In genomic region chr22:49900441-49901230, GRCh38 we compare ENCODE assay signal across 25 cellular contexts. TPM values are rescaled to one million over a fixed set of nuclear protein-coding genes. Genes with fewer than 3 reads are reported as not detected.
A peak's percentile ranks its signal among the peaks of the same experiment; 100 is the strongest.
DNase-seq lines count a peak whose midpoint lies in the region; ATAC-seq and TF ChIP-seq lines count a peak whose summit lies in the region.
"Had no signal": no experiment of that assay in that cellular context is flagged by ENCODE, and none has a peak within 500 bp of the region (broad histone marks: within the 10 kb centered on the region; RNA-seq: fewer than 3 reads in every experiment).

No MANE protein-coding gene starts in this region.

- in situ Hi-C loops in mammary epithelial cell (cut with MboI; ENCODE audit: low sequenced_read_pairs in 2 of 2) = no loop called here

- BruUV-seq in mammary epithelial cell (replicated peaks; lab: Mats Ljungman, UMichigan) = no TSS peak

- dilution Hi-C loops in mammary epithelial cell (cut with HindIII; ENCODE audit: low sequenced_read_pairs) = no loop called here

- ATAC-seq in right cardiac atrium (peak; percentile 7), mucosa of descending colon (peak; percentile 11), HG02759 (IDR thresholded peaks at IDR 0.05; ENCODE audit: unreplicated experiment) (no peak)
- ATAC-seq in activated naive CD8-positive, alpha-beta T cell treated with anti-CD3 and anti-CD28 coated beads, Interleukin-2, amount 50 U/mL, for 24 hours = no peak
- ATAC-seq: activated T-cell treated with anti-CD3 and anti-CD28 coated beads, Interleukin-2, amount 50 U/mL, for 72 hours; HCT116 had no signal

- H3K36me3 Mint-ChIP-seq in activated naive CD8-positive, alpha-beta T cell treated with anti-CD3 and anti-CD28 coated beads, Interleukin-2, amount 50 U/mL, for 24 hours (ENCODE audit: low read depth) = peaks cover 32% of the 10 kb centered on the region

- no peaks in the 10 kb centered on the region for H3K4me1 ChIP-seq in right cardiac atrium (ENCODE audit: control insufficient read depth, insufficient read depth, low read length)
- H3K4me1 ChIP-seq in left ventricle myocardium inferior = peaks cover 19% of the 10 kb centered on the region
- no peaks in the 10 kb centered on the region for H3K4me1 ChIP-seq in mucosa of descending colon (ENCODE audit: low read depth)
- no peaks in the 10 kb centered on the region for H3K4me1 ChIP-seq in mammary epithelial cell (ENCODE audit: insufficient read depth, low read length)
- H3K4me1 ChIP-seq: esophagus muscularis mucosa, sigmoid colon, thyroid gland had no signal

- H4K20me1 ChIP-seq in mammary epithelial cell (ENCODE audit: insufficient read depth, low read length) = no peaks in the 10 kb centered on the region

- no peak overlapping the region for H3K9ac ChIP-seq in mammary epithelial cell (ENCODE audit: insufficient read depth, low read length)

- H3K4me3 Mint-ChIP-seq in activated naive CD8-positive, alpha-beta T cell treated with anti-CD3 and anti-CD28 coated beads, Interleukin-2, amount 50 U/mL, for 24 hours = no peak overlapping the region
- H3K4me3 Mint-ChIP-seq: activated CD4-positive, alpha-beta T cell treated with anti-CD3 and anti-CD28 coated beads, Interleukin-2, amount 10 ng/mL, durations not matched to agents 7 days and 5 days; activated naive CD4-positive, alpha-beta T cell treated with anti-CD3 and anti-CD28 coated beads, Interleukin-2, amount 10 ng/mL, durations not matched to agents 7 days and 5 days; activated T-cell treated with anti-CD3 and anti-CD28 coated beads, Interleukin-2, amount 50 U/mL, for 72 hours; memory B cell; stimulated activated naive CD8-positive, alpha-beta T cell treated with anti-CD3 and anti-CD28 coated beads, Interleukin-15, Interleukin-2, amounts not matched to agents 100 ng/mL and 50 ng/mL, for 24 hours had no signal

- no peaks in the 10 kb centered on the region for H3K4me1 Mint-ChIP-seq in activated naive CD8-positive, alpha-beta T cell treated with anti-CD3 and anti-CD28 coated beads, Interleukin-2, amount 50 U/mL, for 24 hours
- H3K4me1 Mint-ChIP-seq: activated CD4-positive, alpha-beta T cell treated with anti-CD3 and anti-CD28 coated beads, Interleukin-2, amount 10 ng/mL, durations not matched to agents 7 days and 5 days; activated naive CD4-positive, alpha-beta T cell treated with anti-CD3 and anti-CD28 coated beads, Interleukin-2, amount 10 ng/mL, durations not matched to agents 7 days and 5 days; memory B cell had no signal

- CTCF ChIA-PET in mammary epithelial cell (lab: Charles Lee; ENCODE audit: low non-redundant PET) = no interaction called here

- no peaks in the 10 kb centered on the region for H3K9me3 ChIP-seq in right cardiac atrium (ENCODE audit: control insufficient read depth, low read length)
- peaks cover 4% of the 10 kb centered on the region for H3K9me3 ChIP-seq in left ventricle myocardium inferior (replicated peaks)
- no peaks in the 10 kb centered on the region for H3K9me3 ChIP-seq in mucosa of descending colon
- no peaks in the 10 kb centered on the region for H3K9me3 ChIP-seq in mammary epithelial cell (replicated peaks; ENCODE audit: insufficient read depth, low read length)
- H3K9me3 ChIP-seq: esophagus muscularis mucosa, neutrophil, sigmoid colon, thyroid gland had no signal

- H3K27me3 ChIP-seq in right cardiac atrium (ENCODE audit: control insufficient read depth, insufficient read depth) = no peaks in the 10 kb centered on the region
- no peaks in the 10 kb centered on the region for H3K27me3 ChIP-seq in left ventricle myocardium inferior (ENCODE audit: low read depth)
- no peaks in the 10 kb centered on the region for H3K27me3 ChIP-seq in mammary epithelial cell (ENCODE audit: insufficient read depth, low read length)
- H3K27me3 ChIP-seq: cardiac muscle cell, esophagus muscularis mucosa, hepatocyte, neutrophil, sigmoid colon, thyroid gland had no signal

- peak overlapping the region; percentile 39 for H3K27ac Mint-ChIP-seq in activated naive CD8-positive, alpha-beta T cell treated with anti-CD3 and anti-CD28 coated beads, Interleukin-2, amount 50 U/mL, for 24 hours
- H3K27ac Mint-ChIP-seq: activated CD4-positive, alpha-beta T cell treated with anti-CD3 and anti-CD28 coated beads, Interleukin-2, amount 10 ng/mL, durations not matched to agents 7 days and 5 days; activated naive CD4-positive, alpha-beta T cell treated with anti-CD3 and anti-CD28 coated beads, Interleukin-2, amount 10 ng/mL, durations not matched to agents 7 days and 5 days; activated T-cell treated with anti-CD3 and anti-CD28 coated beads, Interleukin-2, amount 50 U/mL, for 72 hours; memory B cell; progenitor cell of endocrine pancreas; stimulated activated naive CD8-positive, alpha-beta T cell treated with anti-CD3 and anti-CD28 coated beads, Interleukin-15, Interleukin-2, amounts not matched to agents 100 ng/mL and 50 ng/mL, for 24 hours had no signal

- peaks cover 66% of the 10 kb centered on the region for H3K36me3 ChIP-seq in left ventricle myocardium inferior
- H3K36me3 ChIP-seq in mucosa of descending colon (ENCODE audit: low read depth) = peaks cover 7% of the 10 kb centered on the region
- H3K36me3 ChIP-seq in mammary epithelial cell (ENCODE audit: insufficient read depth, low read length) = no peaks in the 10 kb centered on the region
- H3K36me3 ChIP-seq: cardiac muscle cell had no signal

- intact Hi-C loops in right cardiac atrium (cut with DNase I) (loop anchor here in 1 of 4 donors (10.0 kb wide), 1 partner anchor 136 kb away; no protein-coding TSS in a partner anchor), left ventricle myocardium inferior (cut with micrococcal nuclease) (no loop called here), mucosa of descending colon (cut with DNase I, micrococcal nuclease) (no loop called here), mammary epithelial cell (cut with micrococcal nuclease) (no loop called here)

- H3K79me2 ChIP-seq in mammary epithelial cell (ENCODE audit: insufficient read depth, low read length) = peaks cover 4% of the 10 kb centered on the region
- H3K79me2 ChIP-seq: hepatocyte had no signal

- H3K27ac ChIP-seq in right cardiac atrium (ENCODE audit: low read length) (no peak overlapping the region), left ventricle myocardium inferior (replicated peaks) (no peak overlapping the region), mammary epithelial cell (ENCODE audit: insufficient read depth, low read depth, low read length) (no peak overlapping the region)
- H3K27ac ChIP-seq: cardiac muscle cell, esophagus muscularis mucosa, hepatocyte, neutrophil, sigmoid colon, thyroid gland had no signal

- peaks cover 8% of the 10 kb centered on the region for H3K9me3 Mint-ChIP-seq in activated naive CD8-positive, alpha-beta T cell treated with anti-CD3 and anti-CD28 coated beads, Interleukin-2, amount 50 U/mL, for 24 hours

- TF ChIP-seq CTCF in left ventricle myocardium inferior (IDR thresholded peaks at IDR 0.05; ENCODE audit: borderline replicate concordance) = no peak
- no peak for TF ChIP-seq CTCF in mucosa of descending colon (IDR thresholded peaks at IDR 0.05)
- TF ChIP-seq CTCF in mammary epithelial cell (conservative IDR thresholded peaks at IDR 0.05 in 1 of 2, IDR thresholded peaks at IDR 0.05 in 1 of 2; ENCODE audit: extremely low read depth in 1 of 2, insufficient read depth in 1 of 2, low read depth in 1 of 2, low read length in 2 of 2) = no peak

- H2AFZ ChIP-seq in mammary epithelial cell (ENCODE audit: low read depth, low read length) = no peak overlapping the region
- H2AFZ ChIP-seq: hepatocyte had no signal

- 88% methylated on average over 30 of the region's 30 CpGs for WGBS in right cardiac atrium
- 95% methylated on average over 27 of the region's 30 CpGs for WGBS in mammary epithelial cell (ENCODE audit: low coverage, missing lambda C conversion rate)

- H3K4me2 ChIP-seq in mammary epithelial cell (ENCODE audit: insufficient read depth, low read depth, low read length) = no peak overlapping the region
- H3K4me2 ChIP-seq: hepatocyte had no signal

- DNase-seq in right cardiac atrium (peak in 1 of 3 donors; percentile 33), left ventricle myocardium inferior (no peak), mucosa of descending colon (no peak), mammary epithelial cell (no peak)
- no peak for DNase-seq in activated naive CD8-positive, alpha-beta T cell treated with anti-CD3 and anti-CD28 coated beads, Interleukin-2, amount 50 U/mL, for 24 hours
- DNase-seq in activated CD4-positive, alpha-beta T cell treated with anti-CD3 and anti-CD28 coated beads, Interleukin-2, amount 50 U/mL, for 1 hour = no peak
- DNase-seq: ACHN; activated CD4-positive, alpha-beta T cell treated with anti-CD3 and anti-CD28 coated beads, Interleukin-2, amount 10 ng/mL, durations not matched to agents 7 days and 5 days; activated naive CD4-positive, alpha-beta T cell treated with anti-CD3 and anti-CD28 coated beads, Interleukin-2, amount 10 ng/mL, durations not matched to agents 7 days and 5 days; activated T-cell treated with anti-CD3 and anti-CD28 coated beads, Interleukin-2, amount 50 U/mL, for 72 hours; anterior cingulate cortex; left colon; NCI-H1417 treated with DMSO at 0.1 percent for 48 hours; sigmoid colon; T-helper 9 cell; thyroid gland had no signal

- H3K27me3 Mint-ChIP-seq in activated naive CD8-positive, alpha-beta T cell treated with anti-CD3 and anti-CD28 coated beads, Interleukin-2, amount 50 U/mL, for 24 hours = no peaks in the 10 kb centered on the region
- H3K27me3 Mint-ChIP-seq: activated CD4-positive, alpha-beta T cell treated with anti-CD3 and anti-CD28 coated beads, Interleukin-2, amount 10 ng/mL, durations not matched to agents 7 days and 5 days; activated naive CD4-positive, alpha-beta T cell treated with anti-CD3 and anti-CD28 coated beads, Interleukin-2, amount 10 ng/mL, durations not matched to agents 7 days and 5 days; memory B cell; progenitor cell of endocrine pancreas; stimulated activated naive CD8-positive, alpha-beta T cell treated with anti-CD3 and anti-CD28 coated beads, Interleukin-15, Interleukin-2, amounts not matched to agents 100 ng/mL and 50 ng/mL, for 24 hours had no signal

- no peak overlapping the region for H3K4me3 ChIP-seq in right cardiac atrium (ENCODE audit: low read length)
- H3K4me3 ChIP-seq in left ventricle myocardium inferior = no peak overlapping the region
- H3K4me3 ChIP-seq in mucosa of descending colon = no peak overlapping the region
- H3K4me3 ChIP-seq in mammary epithelial cell (replicated peaks in 1 of 3; ENCODE audit: insufficient read depth in 1 of 3, low read depth in 2 of 3, low read length in 3 of 3) = no peak overlapping the region
- H3K4me3 ChIP-seq: cardiac muscle cell, esophagus muscularis mucosa, hepatocyte, sigmoid colon, thyroid gland had no signal

RNA-seq across cellular contexts. Expression of gene ALG12, which starts 17.6 kb away (rescaled TPM):
- total RNA-seq in right cardiac atrium (10 to 100 TPM; 13.2 to 19.7 (median 17.4) TPM), left ventricle myocardium inferior (17.0 TPM), mucosa of descending colon (10 to 100 TPM; 21.7 to 28.7 (median 25.5) TPM), mammary epithelial cell (10 to 100 TPM; 19.0 to 19.9 TPM)
- polyA plus RNA-seq in right cardiac atrium (13.0 TPM), mammary epithelial cell (12.6 TPM)
- 3.8 TPM for polyA minus RNA-seq in mammary epithelial cell

RNA-seq across cellular contexts. Expression of gene CRELD2, which starts 17.8 kb away (rescaled TPM):
- total RNA-seq in right cardiac atrium (10 to 100 TPM; 22.1 to 40.0 (median 26.8) TPM), left ventricle myocardium inferior (25.5 TPM), mucosa of descending colon (10 to 100 TPM; 27.6 to 57.6 (median 32.2) TPM), mammary epithelial cell (10 to 100 TPM; 26.5 to 51.5 TPM)
- polyA plus RNA-seq in right cardiac atrium (21.8 TPM), mammary epithelial cell (63.8 TPM)
- polyA minus RNA-seq in mammary epithelial cell = 22.6 TPM

RNA-seq across cellular contexts. Expression of gene ZBED4, which starts 47.0 kb away (rescaled TPM):
- total RNA-seq in right cardiac atrium (1 to 10 TPM; 3.4 to 5.3 (median 4.1) TPM), left ventricle myocardium inferior (4.1 TPM), mucosa of descending colon (10 to 100 TPM; 13.7 to 18.2 (median 18.1) TPM), mammary epithelial cell (10 to 100 TPM; 16.8 to 20.7 TPM)
- polyA plus RNA-seq in right cardiac atrium (2.3 TPM), mammary epithelial cell (6.3 TPM)
- polyA minus RNA-seq in mammary epithelial cell = 19.3 TPM

RNA-seq across cellular contexts. Expression of gene PIM3, which starts 59.9 kb away (rescaled TPM):
- total RNA-seq in right cardiac atrium (10 to 100 TPM; 39.9 to 55.8 (median 49.9) TPM), left ventricle myocardium inferior (57.1 TPM), mucosa of descending colon (100 to 1,000 TPM in 1 of 3 donors, 10 to 100 TPM in 2; 56.4 to 106 (median 58.7) TPM), mammary epithelial cell (10 to 100 TPM; 26.6 to 68.7 TPM)
- polyA plus RNA-seq in right cardiac atrium (39.0 TPM), mammary epithelial cell (11.1 TPM)
- 6.3 TPM for polyA minus RNA-seq in mammary epithelial cell

Comparison
In these comparisons a context has a peak if more than half of its experiments do, and no peak if none do; other contexts are left out.
1. ATAC-seq: peak in right cardiac atrium (2 of 2) and mucosa of descending colon (single experiment); none in activated naive CD8-positive, alpha-beta T cell treated with anti-CD3 and anti-CD28 coated beads, Interleukin-2, amount 50 U/mL, for 24 hours (single experiment) and HG02759 (single experiment).